9 cellular contexts compared by ENCODE assay signal in genomic region chr7:128035712-128036111, GRCh38. TPM values are rescaled to one million over a fixed set of nuclear protein-coding genes. Genes with fewer than 3 reads are reported as not detected.
DNase-seq lines count a peak whose midpoint lies in the region; ATAC-seq and TF ChIP-seq lines count a peak whose summit lies in the region.
"Had no signal": no experiment of that assay in that cellular context is flagged by ENCODE, and none has a peak within 500 bp of the region (broad histone marks: within the 10 kb centered on the region; RNA-seq: fewer than 3 reads in every experiment).

No MANE protein-coding gene starts in this region.

- H3K27me3 Mint-ChIP-seq in chondrocyte (ENCODE audit: low read depth) (no peaks in the 10 kb centered on the region), progenitor cell of endocrine pancreas (peaks cover 9% of the 10 kb centered on the region), natural killer cell (ENCODE audit: low read depth in 2 of 2) (peaks cover 0 to 6% of the 10 kb centered on the region in 2 donors)

- H3K4me3 Mint-ChIP-seq in chondrocyte (ENCODE audit: unreplicated experiment) = no peak overlapping the region
- H3K4me3 Mint-ChIP-seq in progenitor cell of endocrine pancreas (ENCODE audit: low read depth) = no peak overlapping the region
- H3K4me3 Mint-ChIP-seq in natural killer cell = no peak overlapping the region

- H3K4me1 Mint-ChIP-seq in chondrocyte (ENCODE audit: low read depth) (peaks cover 7% of the 10 kb centered on the region), progenitor cell of endocrine pancreas (ENCODE audit: low read depth) (peaks cover 9% of the 10 kb centered on the region), natural killer cell (peaks cover 9 to 12% of the 10 kb centered on the region in 2 donors)

- H3K9me3 Mint-ChIP-seq in chondrocyte (ENCODE audit: low read depth) (no peaks in the 10 kb centered on the region), progenitor cell of endocrine pancreas (ENCODE audit: low read depth) (no peaks in the 10 kb centered on the region), natural killer cell (no peaks in the 10 kb centered on the region)

- H3K27ac Mint-ChIP-seq in chondrocyte (ENCODE audit: unreplicated experiment) (no peak overlapping the region), progenitor cell of endocrine pancreas (no peak overlapping the region), natural killer cell (no peak overlapping the region)

- H3K36me3 Mint-ChIP-seq in chondrocyte (ENCODE audit: low read depth) (no peaks in the 10 kb centered on the region), progenitor cell of endocrine pancreas (ENCODE audit: insufficient read depth) (no peaks in the 10 kb centered on the region), natural killer cell (no peaks in the 10 kb centered on the region)

- TF ChIP-seq CTCF in chondrocyte (IDR thresholded peaks at IDR 0.05) = peak; percentile 68
- peak; percentile 55 for TF ChIP-seq CTCF in progenitor cell of endocrine pancreas (IDR thresholded peaks at IDR 0.05; ENCODE audit: unreplicated experiment)
- TF ChIP-seq CTCF in natural killer cell (IDR thresholded peaks at IDR 0.05) = no peak

- DNase-seq in NCI-H2081 (lab: John Stamatoyannopoulos, UW) (peak; percentile 35 to 66), NCI-H2081 treated with DMSO at 0.1 percent for 48 hours (lab: John Stamatoyannopoulos, UW) (no peak), NCI-H1694 treated with DMSO at 0.1 percent for 48 hours (lab: John Stamatoyannopoulos, UW) (peak; percentile 81), chondrocyte (ENCODE audit: low spot score) (no peak), progenitor cell of endocrine pancreas (ENCODE audit: low spot score, unreplicated experiment) (no peak), dedifferentiated amniotic fluid mesenchymal stem cell (ENCODE audit: extremely low spot score) (no peak), natural killer cell (no peak)
- DNase-seq: activated CD4-positive, alpha-beta T cell treated with anti-CD3 and anti-CD28 coated beads for 48 hours had no signal

- ATAC-seq in GM21737 (IDR thresholded peaks at IDR 0.05; ENCODE audit: unreplicated experiment) = no peak
- no peak for ATAC-seq in natural killer cell

- intact Hi-C loops in natural killer cell (cut with micrococcal nuclease) = no loop called here

RNA-seq across cellular contexts. Expression of gene LRRC4, which starts 4.5 kb away (rescaled TPM):
- total RNA-seq in chondrocyte (0.23 to 0.94 TPM (median 0.32 TPM) in 3 replicates), progenitor cell of endocrine pancreas (15.9 and 19.4 TPM in 2 replicates), natural killer cell (1 to 10 TPM in 2 of 3 donors, under 1 TPM in 1; 0.79 to 2.4 (median 1.8) TPM)

Comparison
In these comparisons a context has a peak if more than half of its experiments do, and no peak if none do; other contexts are left out.
1. DNase-seq: peak in NCI-H2081 (2 of 2) and NCI-H1694 treated with DMSO at 0.1 percent for 48 hours (single experiment); none in NCI-H2081 treated with DMSO at 0.1 percent for 48 hours (single experiment), chondrocyte (single experiment), progenitor cell of endocrine pancreas (single experiment), dedifferentiated amniotic fluid mesenchymal stem cell (single experiment) and natural killer cell (single experiment).